Comparison of ENCODE assay signal across 8 cellular contexts in the genomic region with DNA sequence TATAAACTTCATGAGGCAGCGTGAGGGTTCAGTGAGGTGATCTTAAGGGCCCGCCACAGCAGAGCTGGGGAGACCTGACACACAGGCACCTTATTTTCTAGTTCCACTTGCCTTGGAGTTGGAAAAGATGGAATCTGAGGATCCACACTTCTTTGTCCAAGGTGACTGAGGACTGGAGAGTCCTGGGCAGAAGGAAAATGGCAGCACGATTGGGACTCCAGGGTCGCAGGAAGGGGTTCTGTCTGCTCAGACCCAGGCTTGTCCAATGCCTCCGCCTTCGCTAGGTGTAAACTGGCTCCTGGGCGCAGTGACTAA. TPM values are rescaled to one million over a fixed set of nuclear protein-coding genes. Genes with fewer than 3 reads are reported as not detected.
DNase-seq lines count a peak whose midpoint lies in the region; ATAC-seq and TF ChIP-seq lines count a peak whose summit lies in the region.

No MANE protein-coding gene starts in this region.

- H3K4me3 ChIP-seq in AG09309 (ENCODE audit: control insufficient read depth, low read depth, low read length) (peak overlapping the region; percentile 82), KMS-11 (IDR thresholded peaks at IDR 0.05; ENCODE audit: insufficient read depth, low read depth, low read length) (no peak overlapping the region), colonic mucosa (peak overlapping the region; percentile 18)

- H3K27me3 ChIP-seq in KMS-11 (ENCODE audit: insufficient read depth, low read depth) (no peaks in the 10 kb centered on the region), colonic mucosa (no peaks in the 10 kb centered on the region)

- peak overlapping the region; percentile 26 to 97 (median 90) for H3K4me3 Mint-ChIP-seq in naive thymus-derived CD8-positive, alpha-beta T cell

- no peaks in the 10 kb centered on the region for H3K9me3 Mint-ChIP-seq in naive thymus-derived CD8-positive, alpha-beta T cell

- TF ChIP-seq CTCF in AG09309 (IDR thresholded peaks at IDR 0.05; ENCODE audit: control insufficient read depth, insufficient read depth, low read depth, low read length, missing control alignments) (no peak), KMS-11 (conservative IDR thresholded peaks at IDR 0.05; ENCODE audit: low read depth, low read length) (no peak), colonic mucosa (IDR thresholded peaks at IDR 0.05) (no peak)

- H3K4me2 ChIP-seq in KMS-11 = peak overlapping the region; percentile 84; the same call in 1 of the 2 replicates

- peaks cover 0 to 1% (median 0%) of the 10 kb centered on the region in 5 donors for H3K27me3 Mint-ChIP-seq in naive thymus-derived CD8-positive, alpha-beta T cell

- H3K79me2 ChIP-seq in KMS-11 (ENCODE audit: insufficient read depth, low read depth) = no peaks in the 10 kb centered on the region

- no peak for ATAC-seq in naive thymus-derived CD8-positive, alpha-beta T cell
- ATAC-seq in HG03439 (IDR thresholded peaks at IDR 0.05; ENCODE audit: unreplicated experiment) = no peak
- no peak for ATAC-seq in esophagus mucosa

- H3K9ac ChIP-seq in KMS-11 (no peak overlapping the region), colonic mucosa (ENCODE audit: low read depth in 2 of 2, low read length in 2 of 2) (peak overlapping the region; percentile 51 to 85)

- peaks cover 0 to 23% (median 0%) of the 10 kb centered on the region in 3 donors for H3K36me3 Mint-ChIP-seq in naive thymus-derived CD8-positive, alpha-beta T cell

- POLR2A ChIA-PET in naive thymus-derived CD8-positive, alpha-beta T cell (lab: Charles Lee) = interaction anchor here (3.9 to 8.3 kb wide), 3 partner anchors 9 to 25 kb away, joined by 29 to 64 read pairs (median 42); partner anchors contain the start of genes HMGCL, LYPLA2 and PITHD1

- H3K4me1 ChIP-seq in KMS-11 (ENCODE audit: low read depth, poor library complexity, severe bottlenecking) (peaks cover 11% of the 10 kb centered on the region), colonic mucosa (peaks cover 6% of the 10 kb centered on the region)

- DNase-seq in AG09309 (ENCODE audit: low read depth) (no peak), colonic mucosa (no peak), inferior parietal cortex (ENCODE audit: extremely low spot score) (no peak), HCEC 1CT (no peak)
- DNase-seq in naive thymus-derived CD8-positive, alpha-beta T cell = no peak

- no peaks in the 10 kb centered on the region for H3K36me3 ChIP-seq in KMS-11 (ENCODE audit: insufficient read depth)
- peaks cover 7% of the 10 kb centered on the region for H3K36me3 ChIP-seq in colonic mucosa

- no peaks in the 10 kb centered on the region for H3K9me3 ChIP-seq in colonic mucosa

- H3K4me1 Mint-ChIP-seq in naive thymus-derived CD8-positive, alpha-beta T cell = peaks cover 3 to 22% (median 15%) of the 10 kb centered on the region in 4 donors

- H4K20me1 ChIP-seq in KMS-11 (ENCODE audit: insufficient read depth) = no peaks in the 10 kb centered on the region

- no peak overlapping the region for H3K27ac ChIP-seq in KMS-11
- H3K27ac ChIP-seq in colonic mucosa = peak overlapping the region; percentile 88

- H2AFZ ChIP-seq in KMS-11 (ENCODE audit: low read depth) = no peak overlapping the region

- peak overlapping the region in 4 of 10 donors; percentile 58 to 92 (median 75) for H3K27ac Mint-ChIP-seq in naive thymus-derived CD8-positive, alpha-beta T cell

- intact Hi-C loops in colonic mucosa (cut with DNase I) = no loop called here

RNA-seq across cellular contexts. Expression of gene GALE, which starts 1.3 kb away (rescaled TPM):
- total RNA-seq in colonic mucosa = 100 to 1,000 TPM; 163 to 208 TPM
- total RNA-seq in naive thymus-derived CD8-positive, alpha-beta T cell = 1 to 10 TPM; 8.4 to 8.7 TPM
- 10 to 100 TPM in 2 of 3 donors, 1 to 10 TPM in 1; 8.0 to 12.7 (median 12.3) TPM for polyA plus RNA-seq in naive thymus-derived CD8-positive, alpha-beta T cell
- total RNA-seq in esophagus mucosa = 61.6 TPM

RNA-seq across cellular contexts. Expression of gene LYPLA2, which starts 8.3 kb away (rescaled TPM):
- 10 to 100 TPM; 76.3 to 93.7 TPM for total RNA-seq in colonic mucosa
- 10 to 100 TPM; 52.9 to 62.5 TPM for total RNA-seq in naive thymus-derived CD8-positive, alpha-beta T cell
- polyA plus RNA-seq in naive thymus-derived CD8-positive, alpha-beta T cell = 100 to 1,000 TPM in 2 of 3 donors, 10 to 100 TPM in 1; 90.3 to 104 (median 101) TPM
- total RNA-seq in esophagus mucosa = 48.9 TPM

RNA-seq across cellular contexts. Expression of gene PITHD1, which starts 21.0 kb away (rescaled TPM):
- total RNA-seq in colonic mucosa = 10 to 100 TPM; 51.5 to 51.6 TPM
- 10 to 100 TPM; 79.1 to 86.6 TPM for total RNA-seq in naive thymus-derived CD8-positive, alpha-beta T cell
- polyA plus RNA-seq in naive thymus-derived CD8-positive, alpha-beta T cell = 10 to 100 TPM; 68.1 to 80.6 (median 74.3) TPM
- 63.8 TPM for total RNA-seq in esophagus mucosa

RNA-seq across cellular contexts. Expression of gene HMGCL, which starts 26.0 kb away (rescaled TPM):
- total RNA-seq in colonic mucosa (100 to 1,000 TPM in 1 of 2 donors, 10 to 100 TPM in 1; 66.2 to 110 TPM), esophagus mucosa (28.2 TPM)
- 10 to 100 TPM; 32.0 to 37.7 TPM for total RNA-seq in naive thymus-derived CD8-positive, alpha-beta T cell
- polyA plus RNA-seq in naive thymus-derived CD8-positive, alpha-beta T cell = 10 to 100 TPM; 25.9 to 37.9 (median 34.3) TPM

RNA-seq across cellular contexts. Expression of gene ELOA, which starts 55.9 kb away (rescaled TPM):
- total RNA-seq in colonic mucosa (10 to 100 TPM; 32.6 to 33.0 TPM), esophagus mucosa (35.1 TPM)
- 10 to 100 TPM; 27.0 to 27.6 TPM for total RNA-seq in naive thymus-derived CD8-positive, alpha-beta T cell
- polyA plus RNA-seq in naive thymus-derived CD8-positive, alpha-beta T cell = 10 to 100 TPM; 17.0 to 26.4 (median 19.1) TPM
